ENCODE assay signal across 26 cellular contexts in genomic region chr12:111624540-111624939, GRCh38. TPM values are rescaled to one million over a fixed set of nuclear protein-coding genes. Genes with fewer than 3 reads are reported as not detected.
A peak's percentile ranks its signal among the peaks of the same experiment; 100 is the strongest.
DNase-seq lines count a peak whose midpoint lies in the region; ATAC-seq and TF ChIP-seq lines count a peak whose summit lies in the region.
"Had no signal": no experiment of that assay in that cellular context is flagged by ENCODE, and none has a peak within 500 bp of the region (broad histone marks: within the 10 kb centered on the region; RNA-seq: fewer than 3 reads in every experiment).

No MANE protein-coding gene starts in this region.

- H3K9me3 ChIP-seq in Panc1 (ENCODE audit: control insufficient read depth, insufficient read depth, low read depth, low read length) (no peaks in the 10 kb centered on the region), T-helper 17 cell (ENCODE audit: control insufficient read depth, low read length, poor library complexity, severe bottlenecking) (no peaks in the 10 kb centered on the region), prostate gland (no peaks in the 10 kb centered on the region)
- H3K9me3 ChIP-seq: heart right ventricle, psoas muscle, SJCRH30, testis had no signal

- H3K36me3 ChIP-seq in H7 (replicated peaks; ENCODE audit: control insufficient read depth, insufficient read depth, low read length) (no peaks in the 10 kb centered on the region), Panc1 (ENCODE audit: control insufficient read depth, insufficient read depth, low read length) (no peaks in the 10 kb centered on the region), prostate gland (no peaks in the 10 kb centered on the region)
- H3K36me3 ChIP-seq: heart right ventricle, SJCRH30 had no signal

- H3K4me1 ChIP-seq in Panc1 (ENCODE audit: control insufficient read depth, insufficient read depth, low read length) (no peaks in the 10 kb centered on the region), foreskin keratinocyte (peaks cover 8% of the 10 kb centered on the region), prostate gland (replicated peaks) (no peaks in the 10 kb centered on the region)
- H3K4me1 ChIP-seq: heart right ventricle, psoas muscle, SJCRH30, testis had no signal

- no peak overlapping the region for H3K4me3 Mint-ChIP-seq in T-helper 17 cell
- H3K4me3 Mint-ChIP-seq: activated CD4-positive, alpha-beta T cell treated with anti-CD3 and anti-CD28 coated beads for 36 hours; activated naive CD4-positive, alpha-beta T cell treated with anti-CD3 and anti-CD28 coated beads, Interleukin-2, amount 10 ng/mL, durations not matched to agents 7 days and 5 days; activated T-cell treated with anti-CD3 and anti-CD28 coated beads, Interleukin-2, amount 50 U/mL, for 24 hours; CD8-positive, alpha-beta T cell; dendritic cell treated with granulocyte-macrophage colony-stimulating factor and Interleukin-4, amounts not matched to agents 40 ng/mL and 50 ng/mL, for 4 days; neural crest cell; stimulated activated effector memory CD8-positive, alpha-beta T cell treated with anti-CD3 and anti-CD28 coated beads, Interleukin-12 subunit alpha, Interleukin-12 subunit beta, amount 100 ng/mL, for 72 hours had no signal

- CTCF ChIA-PET in Panc1 (lab: Charles Lee) = no interaction called here

- intact Hi-C loops in Panc1 (cut with micrococcal nuclease; ENCODE audit: unreplicated experiment) = no loop called here
- intact Hi-C loops in prostate gland (cut with DNase I) = no loop called here

- DNase-seq in H7 = peak; percentile 19
- DNase-seq in Panc1 (ENCODE audit: low read depth, low spot score) = no peak
- peak; percentile 71 to 90 for DNase-seq in foreskin keratinocyte
- peak; percentile 12 for DNase-seq in renal cortical epithelial cell (ENCODE audit: low read depth)
- DNase-seq in T-helper 17 cell = no peak
- no peak for DNase-seq in HK-2 (ENCODE audit: unreplicated experiment)
- DNase-seq in prostate gland (ENCODE audit: low spot score) = no peak
- DNase-seq: activated CD4-positive, alpha-beta T cell treated with anti-CD3 and anti-CD28 coated beads for 36 hours; activated CD8-positive, alpha-beta memory T cell treated with anti-CD3 and anti-CD28 coated beads for 24 hours; activated naive CD4-positive, alpha-beta T cell treated with anti-CD3 and anti-CD28 coated beads, Interleukin-2, amount 10 ng/mL, durations not matched to agents 7 days and 5 days; activated T-cell treated with anti-CD3 and anti-CD28 coated beads, Interleukin-2, amount 50 U/mL, for 24 hours; amygdala; CD8-positive, alpha-beta T cell; DMS79; heart right ventricle; Karpas-422; NCI-H1694 treated with DMSO at 0.1 percent for 48 hours; NCI-H748 treated with DMSO at 0.1 percent for 48 hours; psoas muscle; SJCRH30; stimulated activated CD4-positive, alpha-beta T cell treated with anti-CD3 and anti-CD28 coated beads, Interleukin-1b, Interleukin-23, amount 100 ng/mL, for 48 hours; T-helper 1 cell; testis had no signal

- H3K27ac ChIP-seq in Panc1 (ENCODE audit: low read length) (no peak overlapping the region), foreskin keratinocyte (no peak overlapping the region), prostate gland (no peak overlapping the region)
- H3K27ac ChIP-seq: heart right ventricle, psoas muscle, SJCRH30, testis had no signal

- H3K27me3 ChIP-seq in H7 (ENCODE audit: control insufficient read depth, insufficient read depth, low read length) (no peaks in the 10 kb centered on the region), Panc1 (ENCODE audit: control insufficient read depth, insufficient read depth, low read length) (no peaks in the 10 kb centered on the region), foreskin keratinocyte (no peaks in the 10 kb centered on the region), prostate gland (replicated peaks; ENCODE audit: insufficient read depth) (no peaks in the 10 kb centered on the region)
- H3K27me3 ChIP-seq: heart right ventricle, SJCRH30, testis had no signal

- H3K4me1 Mint-ChIP-seq in T-helper 17 cell = no peaks in the 10 kb centered on the region
- H3K4me1 Mint-ChIP-seq: activated CD4-positive, alpha-beta T cell treated with anti-CD3 and anti-CD28 coated beads for 36 hours; activated naive CD4-positive, alpha-beta T cell treated with anti-CD3 and anti-CD28 coated beads, Interleukin-2, amount 10 ng/mL, durations not matched to agents 7 days and 5 days; neural crest cell; stimulated activated effector memory CD8-positive, alpha-beta T cell treated with anti-CD3 and anti-CD28 coated beads, Interleukin-12 subunit alpha, Interleukin-12 subunit beta, amount 100 ng/mL, for 72 hours had no signal

- POLR2A ChIA-PET in Panc1 (lab: Charles Lee) = no interaction called here

- no peak overlapping the region for H3K27ac Mint-ChIP-seq in T-helper 17 cell
- H3K27ac Mint-ChIP-seq: activated CD4-positive, alpha-beta T cell treated with anti-CD3 and anti-CD28 coated beads for 36 hours; activated naive CD4-positive, alpha-beta T cell treated with anti-CD3 and anti-CD28 coated beads, Interleukin-2, amount 10 ng/mL, durations not matched to agents 7 days and 5 days; activated T-cell treated with anti-CD3 and anti-CD28 coated beads, Interleukin-2, amount 50 U/mL, for 24 hours; CD8-positive, alpha-beta T cell; dendritic cell treated with granulocyte-macrophage colony-stimulating factor and Interleukin-4, amounts not matched to agents 40 ng/mL and 50 ng/mL, for 4 days; stimulated activated effector memory CD8-positive, alpha-beta T cell treated with anti-CD3 and anti-CD28 coated beads, Interleukin-12 subunit alpha, Interleukin-12 subunit beta, amount 100 ng/mL, for 72 hours had no signal

- BruUV-seq in Panc1 (replicated peaks; lab: Mats Ljungman, UMichigan) = no TSS peak

- peak; percentile 28; the same call in 1 of the 2 replicates for ATAC-seq in Panc1
- ATAC-seq in foreskin keratinocyte = peak; percentile 95
- no peak for ATAC-seq in T-helper 17 cell
- ATAC-seq: activated CD4-positive, alpha-beta T cell treated with anti-CD3 and anti-CD28 coated beads for 36 hours; CD8-positive, alpha-beta T cell; heart right ventricle; psoas muscle; stimulated activated effector memory CD8-positive, alpha-beta T cell treated with anti-CD3 and anti-CD28 coated beads, Interleukin-12 subunit alpha, Interleukin-12 subunit beta, amount 100 ng/mL, for 72 hours had no signal

- no peaks in the 10 kb centered on the region for H3K36me3 Mint-ChIP-seq in T-helper 17 cell (ENCODE audit: low read depth)
- H3K36me3 Mint-ChIP-seq: activated naive CD4-positive, alpha-beta T cell treated with anti-CD3 and anti-CD28 coated beads, Interleukin-2, amount 10 ng/mL, durations not matched to agents 7 days and 5 days; CD8-positive, alpha-beta T cell; stimulated activated effector memory CD8-positive, alpha-beta T cell treated with anti-CD3 and anti-CD28 coated beads, Interleukin-12 subunit alpha, Interleukin-12 subunit beta, amount 100 ng/mL, for 72 hours had no signal

- in situ Hi-C loops in Panc1 (cut with HindIII; ENCODE audit: low pct_unique_long_range_greater_than_20kb, low sequenced_read_pairs) = no loop called here

- TF ChIP-seq POLR2A in prostate gland (IDR thresholded peaks at IDR 0.05) = no peak

- WGBS in prostate gland = 67% methylated on average over 8 of the region's 8 CpGs

- H3K4me3 ChIP-seq in H7 (ENCODE audit: insufficient read depth, low read depth, low read length) = no peak overlapping the region
- no peak overlapping the region for H3K4me3 ChIP-seq in Panc1 (ENCODE audit: low read depth in 2 of 2, low read length in 2 of 2)
- no peak overlapping the region for H3K4me3 ChIP-seq in prostate gland
- H3K4me3 ChIP-seq: heart right ventricle, psoas muscle, SJCRH30, testis had no signal

- peaks cover 7% of the 10 kb centered on the region for H3K27me3 Mint-ChIP-seq in T-helper 17 cell
- H3K27me3 Mint-ChIP-seq: activated CD4-positive, alpha-beta T cell treated with anti-CD3 and anti-CD28 coated beads for 36 hours; activated T-cell treated with anti-CD3 and anti-CD28 coated beads, Interleukin-2, amount 50 U/mL, for 24 hours; dendritic cell treated with granulocyte-macrophage colony-stimulating factor and Interleukin-4, amounts not matched to agents 40 ng/mL and 50 ng/mL, for 4 days had no signal

- no peak for TF ChIP-seq CTCF in Panc1 (IDR thresholded peaks at IDR 0.05)
- TF ChIP-seq CTCF in foreskin keratinocyte (conservative IDR thresholded peaks at IDR 0.05) = no peak
- TF ChIP-seq CTCF in prostate gland (IDR thresholded peaks at IDR 0.05) = no peak

RNA-seq across cellular contexts. Expression of gene ATXN2, which starts 25.4 kb away (rescaled TPM):
- 14.4 and 28.7 TPM in 2 replicates for total RNA-seq in H7 (2014; rRNA removed; shearing (Covaris generic))
- total RNA-seq in Panc1 (2021; ENCODE audit: unreplicated experiment) (77.6 TPM), foreskin keratinocyte (34.4 and 34.7 TPM in 2 replicates), renal cortical epithelial cell (7.8 and 59.4 TPM in 2 replicates), T-helper 17 cell (10 to 100 TPM; 47.6 to 48.8 TPM), prostate gland (10 to 100 TPM; 29.5 to 95.5 TPM)
- polyA plus RNA-seq in Panc1 (2012; ENCODE audit: insufficient read length) = 70.5 TPM
- 17.3 and 18.9 TPM in 2 replicates for polyA plus RNA-seq in foreskin keratinocyte

Comparison
In these comparisons a context has a peak if more than half of its experiments do, and no peak if none do; other contexts are left out.
1. DNase-seq: peak in H7 (single experiment), foreskin keratinocyte (2 of 2) and renal cortical epithelial cell (single experiment); none in Panc1 (single experiment), T-helper 17 cell (0 of 3), HK-2 (single experiment) and prostate gland (single experiment).